Comparison of ENCODE assay signal across 18 cellular contexts in genomic region chr7:131630427-131630826, GRCh38.
DNase-seq lines count a peak whose midpoint lies in the region; ATAC-seq, FAIRE-seq and TF ChIP-seq lines count a peak whose summit lies in the region.
"Had no signal": no experiment of that assay in that cellular context is flagged by ENCODE, and none has a peak within 500 bp of the region (broad histone marks: within the 10 kb centered on the region; RNA-seq: fewer than 3 reads in every experiment).

No MANE protein-coding gene starts in this region.

- FAIRE-seq in HepG2 (lab: Jason Lieb, UNC), result no peak
- FAIRE-seq: GM12892, RCC 7860 had no signal

- H2BK15ac ChIP-seq in mesenchymal stem cell (ENCODE audit: low read depth, poor library complexity, severe bottlenecking), result no peak overlapping the region

- TF ChIP-seq EP300 in HepG2 (IDR thresholded peaks at IDR 0.05; ENCODE audit: low read depth in 2 of 2, low read length in 2 of 2) (no peak), HepG2 (CRISPR knock-in tag; IDR thresholded peaks at IDR 0.05; ENCODE audit: borderline replicate concordance) (no peak), transverse colon (IDR thresholded peaks at IDR 0.05; ENCODE audit: low read depth) (no peak)

- TF ChIP-seq CTCF in HepG2 (CRISPR knock-in tag; IDR thresholded peaks at IDR 0.05) (no peak), right lobe of liver (IDR thresholded peaks at IDR 0.05) (no peak), RWPE2 (IDR thresholded peaks at IDR 0.05; ENCODE audit: poor library complexity, severe bottlenecking) (no peak), transverse colon (IDR thresholded peaks at IDR 0.05) (no peak)

- H3K23ac ChIP-seq in mesenchymal stem cell (ENCODE audit: low read length in 2 of 2), result no peak overlapping the region

- H3K9ac ChIP-seq in HepG2 (ENCODE audit: insufficient read depth, low read depth, low read length) (no peak overlapping the region), mesenchymal stem cell (ENCODE audit: low read length) (no peak overlapping the region)

- H3K79me2 ChIP-seq in HepG2 (ENCODE audit: insufficient read depth, low read length), result no peaks in the 10 kb centered on the region

- CTCF ChIA-PET in HepG2 (lab: Yijun Ruan, JAX; ENCODE audit: low intra/inter-chr PET ratio, low total read pairs), result no interaction called here

- in situ Hi-C loops in HepG2 (cut with HindIII; ENCODE audit: extremely low pct_ligation_motif_present, low pct_unique_long_range_greater_than_20kb) (no loop called here), transverse colon (cut with MboI; ENCODE audit: low pct_ligation_motif_present in 1 of 4, low pct_unique_long_range_greater_than_20kb in 1 of 4, low sequenced_read_pairs in 3 of 4) (no loop called here)

- WGBS in HepG2 (ENCODE audit: low lambda C conversion rate), result 11% methylated on average over 4 of the region's 4 CpGs
- no CpG with 5 or more reads among the region's 4 CpGs for WGBS in right lobe of liver (ENCODE audit: insufficient coverage, low coverage, low lambda C conversion rate, missing lambda C conversion rate)
- WGBS in mesenchymal stem cell, result 95% methylated on average over 3 of the region's 4 CpGs
- WGBS in transverse colon (ENCODE audit: low coverage in 1 of 2), 2 donors, result 42 to 89% methylated on average over 2 to 4 of the region's 4 CpGs

- H3K14ac ChIP-seq in mesenchymal stem cell (ENCODE audit: low read length in 2 of 2), result no peak overlapping the region

- H4K91ac ChIP-seq in mesenchymal stem cell (ENCODE audit: low read length), result no peak overlapping the region

- intact Hi-C loops in HepG2 (cut with micrococcal nuclease; ENCODE audit: unreplicated experiment) (no loop called here), right lobe of liver (cut with DNase I) (no loop called here), transverse colon (cut with DNase I; ENCODE audit: low total_unique reads) (no loop called here)

- H3K9me3 ChIP-seq in HepG2 (ENCODE audit: low read length) (no peaks in the 10 kb centered on the region), right lobe of liver (no peaks in the 10 kb centered on the region), RWPE2 (ENCODE audit: severe bottlenecking) (no peaks in the 10 kb centered on the region), mesenchymal stem cell (ENCODE audit: control insufficient read depth, low read length) (no peaks in the 10 kb centered on the region), transverse colon (no peaks in the 10 kb centered on the region)

- no peak overlapping the region for H3K4ac ChIP-seq in mesenchymal stem cell (ENCODE audit: low read depth in 1 of 2, low read length in 2 of 2)

- H4K20me1 ChIP-seq in HepG2 (ENCODE audit: insufficient read depth, low read length), result no peaks in the 10 kb centered on the region

- ATAC-seq in HepG2 (no peak), right lobe of liver (no peak), RWPE2 (ENCODE audit: low read depth) (no peak), GM18498 (IDR thresholded peaks at IDR 0.05; ENCODE audit: unreplicated experiment) (no peak)
- ATAC-seq: CD8-positive, alpha-beta T cell; GM23338 had no signal

- H3K4me1 ChIP-seq in HepG2 (ENCODE audit: insufficient read depth, low read length), result no peaks in the 10 kb centered on the region
- no peaks in the 10 kb centered on the region for H3K4me1 ChIP-seq in right lobe of liver
- H3K4me1 ChIP-seq in RWPE2 (ENCODE audit: insufficient read depth, poor library complexity, severe bottlenecking), result peaks cover 36% of the 10 kb centered on the region
- peaks cover 34% of the 10 kb centered on the region for H3K4me1 ChIP-seq in mesenchymal stem cell (ENCODE audit: control insufficient read depth, insufficient read depth, low read depth, low read length)
- no peaks in the 10 kb centered on the region for H3K4me1 ChIP-seq in transverse colon

- no peaks in the 10 kb centered on the region for H3K36me3 ChIP-seq in HepG2 (replicated peaks in 1 of 2; ENCODE audit: control insufficient read depth in 1 of 2, insufficient read depth in 2 of 2, low read length in 2 of 2)
- H3K36me3 ChIP-seq in right lobe of liver, result no peaks in the 10 kb centered on the region
- no peaks in the 10 kb centered on the region for H3K36me3 ChIP-seq in RWPE2 (ENCODE audit: low read depth)
- H3K36me3 ChIP-seq in mesenchymal stem cell (ENCODE audit: control insufficient read depth in 1 of 2, insufficient read depth in 2 of 2, low read depth in 1 of 2, low read length in 2 of 2), result no peaks in the 10 kb centered on the region
- H3K36me3 ChIP-seq in transverse colon, result no peaks in the 10 kb centered on the region

- H3K27ac ChIP-seq in HepG2 (ENCODE audit: extremely low read length, insufficient read depth, low read length) (no peak overlapping the region), right lobe of liver (no peak overlapping the region), RWPE2 (ENCODE audit: poor library complexity, severe bottlenecking) (peak overlapping the region; percentile 37), mesenchymal stem cell (ENCODE audit: low read length, poor library complexity, severe bottlenecking) (no peak overlapping the region), transverse colon (no peak overlapping the region)
- H3K27ac ChIP-seq: HL-60 had no signal

- no peak overlapping the region for H2AFZ ChIP-seq in HepG2 (ENCODE audit: low read length)
- H2AFZ ChIP-seq in mesenchymal stem cell (ENCODE audit: low read depth, low read length), result no peak overlapping the region

- TF ChIP-seq POLR2A in HepG2 (IDR thresholded peaks at IDR 0.05; ENCODE audit: insufficient read depth in 1 of 2, low read depth in 2 of 2, low read length in 2 of 2) (no peak), right lobe of liver (IDR thresholded peaks at IDR 0.05) (no peak), transverse colon (IDR thresholded peaks at IDR 0.05) (no peak)

- no peak overlapping the region for H4K8ac ChIP-seq in mesenchymal stem cell (ENCODE audit: low read length)

- H2BK12ac ChIP-seq in mesenchymal stem cell (ENCODE audit: low read length in 2 of 2), result peak overlapping the region in 1 of 2 experiments; percentile 17

- POLR2A ChIA-PET in HepG2 (lab: Yijun Ruan, JAX), result no interaction called here

- peak overlapping the region in 1 of 2 experiments; percentile 11 for H3K18ac ChIP-seq in mesenchymal stem cell (ENCODE audit: low read depth in 1 of 2, low read length in 2 of 2)

- TF ChIP-seq RAD21 in HepG2 (CRISPR knock-in tag; IDR thresholded peaks at IDR 0.05), result no peak

- H3K4me3 ChIP-seq in HepG2 (replicated peaks in 1 of 3; ENCODE audit: insufficient read depth in 1 of 3, low read depth in 2 of 3, low read length in 3 of 3) (no peak overlapping the region), right lobe of liver (no peak overlapping the region), RWPE2 (ENCODE audit: severe bottlenecking) (no peak overlapping the region), mesenchymal stem cell (ENCODE audit: insufficient read depth in 1 of 2, low read depth in 1 of 2, low read length in 2 of 2) (no peak overlapping the region), transverse colon (no peak overlapping the region)
- H3K4me3 ChIP-seq: GM23338 had no signal

- peak overlapping the region; percentile 57 for H2AK5ac ChIP-seq in mesenchymal stem cell (ENCODE audit: low read length, severe bottlenecking)

- no peak overlapping the region for H2BK120ac ChIP-seq in mesenchymal stem cell (ENCODE audit: low read depth, low read length)

- H3K79me1 ChIP-seq in mesenchymal stem cell (replicated peaks; ENCODE audit: low read length, poor library complexity, severe bottlenecking), result no peaks in the 10 kb centered on the region

- no peak overlapping the region for H2BK5ac ChIP-seq in mesenchymal stem cell (ENCODE audit: low read depth, low read length, poor library complexity, severe bottlenecking)

- H3K4me2 ChIP-seq in HepG2 (ENCODE audit: low read depth, low read length) (no peak overlapping the region), mesenchymal stem cell (ENCODE audit: low read length, poor library complexity, severe bottlenecking) (no peak overlapping the region)
- H3K4me2 ChIP-seq: GM23338 had no signal

- no TSS peak for BruUV-seq in HepG2 (replicated peaks; lab: Mats Ljungman, UMichigan)

- DNase-seq in HepG2 (ENCODE audit: low spot score) (no peak), right lobe of liver (no peak), RWPE2 (ENCODE audit: low spot score) (no peak), mesenchymal stem cell (no peak), transverse colon (no peak)
- DNase-seq in activated T-cell treated with anti-CD3 and anti-CD28 coated beads, Interleukin-2, amount 50 U/mL, for 48 hours, result no peak
- DNase-seq: CD8-positive, alpha-beta T cell; DND-41; GDM1; Karpas-422; NCI-H187 treated with DMSO at 0.1 percent for 48 hours; NCI-H446; NCI-H774 had no signal

- H3K27me3 ChIP-seq in HepG2 (ENCODE audit: control insufficient read depth in 1 of 2, insufficient read depth in 2 of 2, low read length in 2 of 2), result peaks cover 4 to 36% of the 10 kb centered on the region in 2 experiments; a peak in 3 of 5 replicates
- H3K27me3 ChIP-seq in right lobe of liver, result no peaks in the 10 kb centered on the region
- H3K27me3 ChIP-seq in RWPE2 (ENCODE audit: insufficient read depth, poor library complexity, severe bottlenecking), result no peaks in the 10 kb centered on the region
- H3K27me3 ChIP-seq in mesenchymal stem cell (ENCODE audit: control insufficient read depth in 1 of 2, insufficient read depth in 1 of 2, low read length in 2 of 2), result no peaks in the 10 kb centered on the region
- no peaks in the 10 kb centered on the region for H3K27me3 ChIP-seq in transverse colon

TF ChIP-seq in HepG2, 621 proteins besides CTCF, POLR2A, EP300 and RAD21 (continues in another document):
- TF ChIP-seq ZBTB49 (CRISPR knock-in tag; IDR thresholded peaks at IDR 0.05; ENCODE audit: borderline replicate concordance) (no peak), ZNF263 (CRISPR knock-in tag; IDR thresholded peaks at IDR 0.05) (0 out of 2 replicates have a peak, but pooled peaks have one; percentile 19), NFE2L2 (IDR thresholded peaks at IDR 0.05; ENCODE audit: low read length) (no peak), ZNF432 (CRISPR knock-in tag; IDR thresholded peaks at IDR 0.05; ENCODE audit: borderline replicate concordance) (no peak), CCDC6 (CRISPR knock-in tag; IDR thresholded peaks at IDR 0.05) (no peak)
